In genomic region chr5:142426129-142426641, GRCh38 we compare ENCODE assay signal across 8 cellular contexts.
A peak's percentile ranks its signal among the peaks of the same experiment; 100 is the strongest.
DNase-seq lines count a peak whose midpoint lies in the region; ATAC-seq and TF ChIP-seq lines count a peak whose summit lies in the region.

No MANE protein-coding gene starts in this region.

- H3K4me3 ChIP-seq in effector memory CD4-positive, alpha-beta T cell (ENCODE audit: insufficient read depth, low read depth, low read length, poor library complexity, severe bottlenecking), result no peak overlapping the region

- DNase-seq in T-helper 22 cell (ENCODE audit: low read depth) (peak; percentile 44), osteocyte (ENCODE audit: extremely low spot score, unreplicated experiment) (no peak), LoVo (ENCODE audit: low spot score) (no peak), posterior cingulate gyrus (no peak)
- DNase-seq in effector memory CD4-positive, alpha-beta T cell, result peak; percentile 49 to 61 (median 57)

- intact Hi-C loops in posterior cingulate gyrus (cut with DNase I), result no loop called here

- H3K27me3 ChIP-seq in effector memory CD4-positive, alpha-beta T cell (replicated peaks; ENCODE audit: control insufficient read depth, insufficient read depth, low read length, poor library complexity, severe bottlenecking), result no peaks in the 10 kb centered on the region

- H3K27ac ChIP-seq in effector memory CD4-positive, alpha-beta T cell (ENCODE audit: insufficient read depth, low read length, poor library complexity, severe bottlenecking), result peak overlapping the region; percentile 46

- H3K36me3 Mint-ChIP-seq in osteocyte (ENCODE audit: unreplicated experiment), result no peaks in the 10 kb centered on the region

- H3K27ac Mint-ChIP-seq in osteocyte (ENCODE audit: unreplicated experiment), result peak overlapping the region; percentile 82

- H3K4me1 ChIP-seq in effector memory CD4-positive, alpha-beta T cell (ENCODE audit: control insufficient read depth, insufficient read depth, low read length, poor library complexity, severe bottlenecking), result peaks cover 40% of the 10 kb centered on the region

- H3K27me3 Mint-ChIP-seq in osteocyte (ENCODE audit: unreplicated experiment), result no peaks in the 10 kb centered on the region

- H3K9me3 Mint-ChIP-seq in osteocyte (ENCODE audit: unreplicated experiment), result no peaks in the 10 kb centered on the region

- peaks cover 26% of the 10 kb centered on the region for H3K4me1 Mint-ChIP-seq in osteocyte (ENCODE audit: unreplicated experiment)

- H3K36me3 ChIP-seq in effector memory CD4-positive, alpha-beta T cell (ENCODE audit: control insufficient read depth, insufficient read depth, low read length), result no peaks in the 10 kb centered on the region

- H3K9me3 ChIP-seq in effector memory CD4-positive, alpha-beta T cell (ENCODE audit: control insufficient read depth, low read length), result no peaks in the 10 kb centered on the region

- TF ChIP-seq CTCF in osteocyte (IDR thresholded peaks at IDR 0.05), result no peak

- H3K4me3 Mint-ChIP-seq in osteocyte (ENCODE audit: unreplicated experiment), result peak overlapping the region; percentile 20

- ATAC-seq in GM18907 (IDR thresholded peaks at IDR 0.05; ENCODE audit: unreplicated experiment), result peak; percentile 43
- no peak for ATAC-seq in GM19395 (IDR thresholded peaks at IDR 0.05; ENCODE audit: unreplicated experiment)
- no peak for ATAC-seq in GM18519 (IDR thresholded peaks at IDR 0.05; ENCODE audit: low FRiP score, unreplicated experiment)

Comparison
In these comparisons a context has a peak if more than half of its experiments do, and no peak if none do; other contexts are left out.
1. DNase-seq: peak in T-helper 22 cell (single experiment) and effector memory CD4-positive, alpha-beta T cell (3 of 3); none in osteocyte (single experiment), LoVo (single experiment) and posterior cingulate gyrus (0 of 10).